In the genomic region with DNA sequence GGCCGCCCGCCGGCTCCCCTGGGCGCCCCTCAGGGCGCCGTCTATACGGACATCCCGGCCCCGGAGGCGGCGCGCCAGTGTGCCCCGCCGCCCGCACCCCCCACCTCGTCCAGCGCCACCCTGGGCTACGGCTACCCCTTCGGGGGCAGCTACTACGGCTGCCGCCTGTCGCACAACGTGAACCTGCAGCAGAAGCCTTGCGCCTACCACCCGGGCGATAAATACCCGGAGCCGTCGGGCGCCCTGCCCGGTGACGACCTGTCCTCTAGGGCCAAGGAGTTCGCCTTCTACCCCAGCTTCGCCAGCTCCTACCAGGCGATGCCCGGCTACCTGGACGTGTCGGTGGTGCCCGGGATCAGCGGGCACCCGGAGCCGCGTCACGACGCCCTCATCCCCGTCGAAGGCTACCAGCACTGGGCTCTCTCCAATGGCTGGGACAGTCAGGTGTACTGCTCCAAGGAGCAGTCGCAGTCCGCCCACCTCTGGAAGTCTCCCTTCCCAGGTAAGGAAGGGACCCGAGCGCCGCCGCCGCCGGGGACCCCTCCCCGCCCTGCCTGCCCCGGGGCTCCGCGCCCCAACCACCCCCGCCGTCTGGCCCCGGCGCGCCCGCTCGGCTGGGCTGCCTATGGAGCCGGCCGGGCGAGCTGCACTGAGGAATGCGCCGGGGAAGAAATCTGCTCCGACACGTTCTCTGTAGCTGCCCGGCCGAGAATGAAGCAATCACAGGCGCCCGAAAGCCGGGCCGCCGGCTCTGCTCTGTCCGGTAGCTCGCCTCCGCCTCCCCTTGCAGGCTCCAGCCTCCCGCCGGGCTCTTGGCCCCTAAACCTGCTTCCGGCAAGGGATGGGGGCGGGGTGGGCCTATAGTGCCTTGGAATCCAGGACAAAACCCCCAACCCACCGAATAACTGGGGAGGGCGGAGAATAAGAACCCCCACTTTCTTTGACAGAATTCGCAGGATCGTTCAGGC, we compare ENCODE assay signal across 7 cellular contexts. TPM values are rescaled to one million over a fixed set of nuclear protein-coding genes. Genes with fewer than 3 reads are reported as not detected.
DNase-seq lines count a peak whose midpoint lies in the region; ATAC-seq and TF ChIP-seq lines count a peak whose summit lies in the region.

No MANE protein-coding gene starts in this region.

- peaks cover 97% of the 10 kb centered on the region for H3K27me3 Mint-ChIP-seq in GM23338 (ENCODE audit: insufficient read depth, low read depth, poor library complexity)

- peaks cover 55% of the 10 kb centered on the region for H4K20me1 ChIP-seq in GM23338 (replicated peaks; ENCODE audit: insufficient read depth)

- no peaks in the 10 kb centered on the region for H3K79me2 ChIP-seq in GM23338 (replicated peaks; ENCODE audit: insufficient read depth)

- H3K4me3 ChIP-seq in GM23338 (peak overlapping the region; percentile 50), Panc1 (ENCODE audit: low read depth in 2 of 2, low read length in 2 of 2) (peak overlapping the region; percentile 86 to 98), foreskin fibroblast (ENCODE audit: low read depth in 1 of 2, low read length in 2 of 2) (no peak overlapping the region), skeletal muscle satellite cell (ENCODE audit: low read length) (peak overlapping the region; percentile 90)

- H3K27me3 ChIP-seq in GM23338 (ENCODE audit: insufficient read depth) (peaks cover 100% of the 10 kb centered on the region), Panc1 (ENCODE audit: control insufficient read depth, insufficient read depth, low read length) (no peaks in the 10 kb centered on the region), skeletal muscle satellite cell (ENCODE audit: control insufficient read depth, insufficient read depth, low read length) (peaks cover 9% of the 10 kb centered on the region)

- no peak overlapping the region for H3K27ac Mint-ChIP-seq in GM23338

- peaks cover 22% of the 10 kb centered on the region for H3K4me1 Mint-ChIP-seq in GM23338

- DNase-seq in GM23338 (ENCODE audit: low spot score) = peak; percentile 84
- no peak for DNase-seq in Panc1 (ENCODE audit: low read depth, low spot score)
- DNase-seq in foreskin fibroblast = peak; percentile 61 to 77
- DNase-seq in NCI-H2081 treated with DMSO at 0.1 percent for 48 hours (lab: John Stamatoyannopoulos, UW) = no peak
- DNase-seq in activated T-cell treated with anti-CD3 and anti-CD28 coated beads for 4 hours = no peak

- intact Hi-C loops in Panc1 (cut with micrococcal nuclease; ENCODE audit: unreplicated experiment) = loop anchor here (5.0 kb wide), 1 partner anchor 92 kb away; no protein-coding TSS in a partner anchor

- no peak overlapping the region for H2AFZ ChIP-seq in GM23338

- H3K4me2 ChIP-seq in GM23338 (peak overlapping the region; percentile 72), skeletal muscle satellite cell (ENCODE audit: low read length) (peak overlapping the region; percentile 89)

- H3K4me1 ChIP-seq in GM23338 (ENCODE audit: insufficient read depth) (peaks cover 32% of the 10 kb centered on the region), Panc1 (ENCODE audit: control insufficient read depth, insufficient read depth, low read length) (peaks cover 46% of the 10 kb centered on the region), skeletal muscle satellite cell (ENCODE audit: control insufficient read depth, insufficient read depth, low read length) (peaks cover 21% of the 10 kb centered on the region)

- no peaks in the 10 kb centered on the region for H3K36me3 Mint-ChIP-seq in GM23338 (ENCODE audit: low read depth)

- H3K4me3 Mint-ChIP-seq in GM23338 = peak overlapping the region; percentile 53; the same call in 1 of the 3 replicates

- peak overlapping the region; percentile 80 for H3K9ac ChIP-seq in skeletal muscle satellite cell (ENCODE audit: low read depth, low read length)

- H3F3A ChIP-seq in GM23338 (replicated peaks; ENCODE audit: low read depth) = peaks cover 36% of the 10 kb centered on the region

- BruUV-seq in Panc1 (replicated peaks; lab: Mats Ljungman, UMichigan) = no TSS peak

- POLR2A ChIA-PET in Panc1 (lab: Charles Lee) = no interaction called here

- H3K27ac ChIP-seq in GM23338 (ENCODE audit: low read depth) (no peak overlapping the region), Panc1 (ENCODE audit: low read length) (peak overlapping the region; percentile 99)

- H3K9me2 ChIP-seq in GM23338 (ENCODE audit: insufficient read depth) = no peaks in the 10 kb centered on the region

- H3K9me3 Mint-ChIP-seq in GM23338 = no peaks in the 10 kb centered on the region; the same call in 2 of the 3 replicates

- in situ Hi-C loops in Panc1 (cut with HindIII; ENCODE audit: low pct_unique_long_range_greater_than_20kb, low sequenced_read_pairs) = no loop called here

- H3K9me3 ChIP-seq in Panc1 (ENCODE audit: control insufficient read depth, insufficient read depth, low read depth, low read length) (no peaks in the 10 kb centered on the region), skeletal muscle satellite cell (replicated peaks; ENCODE audit: low read length) (no peaks in the 10 kb centered on the region)

- ATAC-seq in GM23338 (peak; percentile 47), Panc1 (peak; percentile 56), GM21825 (IDR thresholded peaks at IDR 0.05; ENCODE audit: unreplicated experiment) (no peak)

- no peak for TF ChIP-seq CTCF in GM23338 (conservative IDR thresholded peaks at IDR 0.05; ENCODE audit: low read depth in 2 of 2)
- no peak for TF ChIP-seq CTCF in Panc1 (IDR thresholded peaks at IDR 0.05)
- TF ChIP-seq CTCF in foreskin fibroblast (IDR thresholded peaks at IDR 0.05; ENCODE audit: low read depth, low read length) = no peak

- CTCF ChIA-PET in Panc1 (lab: Charles Lee) = interaction anchor here (1.0 kb wide), 2 partner anchors 11 to 93 kb away, joined by 3 read pairs; no protein-coding TSS in a partner anchor

- H3K36me3 ChIP-seq in GM23338 (ENCODE audit: insufficient read depth) (no peaks in the 10 kb centered on the region), Panc1 (ENCODE audit: control insufficient read depth, insufficient read depth, low read length) (peaks cover 5% of the 10 kb centered on the region; the same call in 1 of the 2 replicates), skeletal muscle satellite cell (ENCODE audit: insufficient read depth, low read length) (no peaks in the 10 kb centered on the region)

TF ChIP-seq in GM23338, 12 proteins besides CTCF, POLR2A, EP300 and RAD21:
- TF ChIP-seq, protein P1, sequence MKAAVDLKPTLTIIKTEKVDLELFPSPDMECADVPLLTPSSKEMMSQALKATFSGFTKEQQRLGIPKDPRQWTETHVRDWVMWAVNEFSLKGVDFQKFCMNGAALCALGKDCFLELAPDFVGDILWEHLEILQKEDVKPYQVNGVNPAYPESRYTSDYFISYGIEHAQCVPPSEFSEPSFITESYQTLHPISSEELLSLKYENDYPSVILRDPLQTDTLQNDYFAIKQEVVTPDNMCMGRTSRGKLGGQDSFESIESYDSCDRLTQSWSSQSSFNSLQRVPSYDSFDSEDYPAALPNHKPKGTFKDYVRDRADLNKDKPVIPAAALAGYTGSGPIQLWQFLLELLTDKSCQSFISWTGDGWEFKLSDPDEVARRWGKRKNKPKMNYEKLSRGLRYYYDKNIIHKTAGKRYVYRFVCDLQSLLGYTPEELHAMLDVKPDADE (IDR thresholded peaks at IDR 0.05) = no peak; the same call in 1 of the 2 replicates
- TF ChIP-seq NANOG (IDR thresholded peaks at IDR 0.05; ENCODE audit: borderline replicate concordance) = no peak
- TF ChIP-seq EZH2phosphoT487 (IDR thresholded peaks at IDR 0.05; ENCODE audit: unreplicated experiment) = peak; percentile 74
- peak; percentile 89 for TF ChIP-seq EZH2 (IDR thresholded peaks at IDR 0.05; ENCODE audit: low read depth, unreplicated experiment)
- TF ChIP-seq JUNB (IDR thresholded peaks at IDR 0.05; ENCODE audit: unreplicated experiment) = no peak
- no peak for TF ChIP-seq POLR2AphosphoS5 (IDR thresholded peaks at IDR 0.05; ENCODE audit: low read depth)

RNA-seq across cellular contexts. Expression of a gene that starts 0.8 kb away (rescaled TPM):
- 0.10 TPM in 1 of 2 replicates, not detected in the other for total RNA-seq in GM23338 (2014; rRNA removed; shearing (Covaris generic))
- not detected in 2 replicates for polyA plus RNA-seq in GM23338 (2016; fragmentation: Nextera tagmentation; extraction: Ambion mirVana)
- 93.5 TPM for total RNA-seq in Panc1 (2021; ENCODE audit: unreplicated experiment)
- polyA plus RNA-seq in Panc1 (2012; ENCODE audit: insufficient read length) = 125 TPM
- total RNA-seq in skeletal muscle satellite cell (2012; rRNA removed) = 0.22 TPM in 1 of 2 replicates, not detected in the other

RNA-seq across cellular contexts. Expression of a gene that starts 15.3 kb away (rescaled TPM):
- not detected in 2 replicates for total RNA-seq in GM23338 (2014; rRNA removed; shearing (Covaris generic))
- polyA plus RNA-seq in GM23338 (2016; fragmentation: Nextera tagmentation; extraction: Ambion mirVana) = not detected in 2 replicates
- 5.1 TPM for total RNA-seq in Panc1 (2021; ENCODE audit: unreplicated experiment)
- 15.1 TPM for polyA plus RNA-seq in Panc1 (2012; ENCODE audit: insufficient read length)
- total RNA-seq in skeletal muscle satellite cell (2012; rRNA removed) = not detected in 2 replicates

RNA-seq across cellular contexts. Expression of a gene that starts 33.5 kb away (rescaled TPM):
- not detected in 2 replicates for total RNA-seq in GM23338 (2014; rRNA removed; shearing (Covaris generic))
- not detected in 2 replicates for polyA plus RNA-seq in GM23338 (2016; fragmentation: Nextera tagmentation; extraction: Ambion mirVana)
- total RNA-seq in Panc1 (2021; ENCODE audit: unreplicated experiment) = 17.0 TPM
- polyA plus RNA-seq in Panc1 (2012; ENCODE audit: insufficient read length) = 19.6 TPM
- under 0.01 and 0.22 TPM in 2 replicates for total RNA-seq in skeletal muscle satellite cell (2012; rRNA removed)

RNA-seq across cellular contexts. Expression of a gene that starts 35.3 kb away (rescaled TPM):
- total RNA-seq in GM23338 (2014; rRNA removed; shearing (Covaris generic)) = not detected in 2 replicates
- not detected in 2 replicates for polyA plus RNA-seq in GM23338 (2016; fragmentation: Nextera tagmentation; extraction: Ambion mirVana)
- total RNA-seq in Panc1 (2021; ENCODE audit: unreplicated experiment) = 31.7 TPM
- 25.6 TPM for polyA plus RNA-seq in Panc1 (2012; ENCODE audit: insufficient read length)
- 0.22 and 0.25 TPM in 2 replicates for total RNA-seq in skeletal muscle satellite cell (2012; rRNA removed)

RNA-seq across cellular contexts. Expression of a gene that starts 45.5 kb away (rescaled TPM):
- total RNA-seq in GM23338 (2014; rRNA removed; shearing (Covaris generic)) = not detected in 2 replicates
- polyA plus RNA-seq in GM23338 (2016; fragmentation: Nextera tagmentation; extraction: Ambion mirVana) = not detected in 2 replicates
- 154 TPM for total RNA-seq in Panc1 (2021; ENCODE audit: unreplicated experiment)
- 178 TPM for polyA plus RNA-seq in Panc1 (2012; ENCODE audit: insufficient read length)
- 1.8 and 3.7 TPM in 2 replicates for total RNA-seq in skeletal muscle satellite cell (2012; rRNA removed)

Comparison
In these comparisons a context has a peak if more than half of its experiments do, and no peak if none do; other contexts are left out.
1. DNase-seq: peak in GM23338 (single experiment) and foreskin fibroblast (2 of 2); none in Panc1 (single experiment), NCI-H2081 treated with DMSO at 0.1 percent for 48 hours (single experiment) and activated T-cell treated with anti-CD3 and anti-CD28 coated beads for 4 hours (single experiment).
2. H3K4me3 ChIP-seq: peak in GM23338 (single experiment), Panc1 (2 of 2) and skeletal muscle satellite cell (single experiment); none in foreskin fibroblast (0 of 2).
3. RNA of a gene that starts 0.8 kb away (total RNA-seq): 93.5 TPM in Panc1 (single experiment); 0.10 TPM in GM23338; every median in the first group is over 10 times any median in the second.
4. RNA of a gene that starts 33.5 kb away (total RNA-seq): 17.0 TPM in Panc1 (single experiment); not detected in GM23338; every median in the first group is over 10 times any median in the second.